23 cellular contexts compared by ENCODE assay signal in the genomic region with DNA sequence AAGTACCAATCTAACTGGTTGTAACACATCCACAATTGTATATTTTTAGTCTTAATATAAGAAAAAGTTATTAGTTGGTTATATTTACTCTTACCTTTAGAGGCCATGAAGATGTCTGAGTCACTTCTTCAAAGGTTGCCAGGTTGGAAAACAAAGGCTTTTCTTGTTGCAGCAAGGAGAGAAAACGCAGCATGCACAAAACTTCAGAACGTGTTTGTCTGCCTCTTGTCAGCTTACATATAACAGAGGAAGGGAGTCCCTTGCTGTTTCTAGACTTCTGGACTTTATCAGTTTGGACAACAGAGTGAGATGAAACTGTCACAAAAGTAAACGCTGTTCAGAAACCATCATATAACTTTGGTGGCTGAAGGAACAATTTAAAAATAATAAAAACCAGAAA. TPM values are rescaled to one million over a fixed set of nuclear protein-coding genes. Genes with fewer than 3 reads are reported as not detected.
DNase-seq lines count a peak whose midpoint lies in the region; FAIRE-seq and TF ChIP-seq lines count a peak whose summit lies in the region.
"Had no signal": no experiment of that assay in that cellular context is flagged by ENCODE, and none has a peak within 500 bp of the region (broad histone marks: within the 10 kb centered on the region; RNA-seq: fewer than 3 reads in every experiment).

A gene with protein sequence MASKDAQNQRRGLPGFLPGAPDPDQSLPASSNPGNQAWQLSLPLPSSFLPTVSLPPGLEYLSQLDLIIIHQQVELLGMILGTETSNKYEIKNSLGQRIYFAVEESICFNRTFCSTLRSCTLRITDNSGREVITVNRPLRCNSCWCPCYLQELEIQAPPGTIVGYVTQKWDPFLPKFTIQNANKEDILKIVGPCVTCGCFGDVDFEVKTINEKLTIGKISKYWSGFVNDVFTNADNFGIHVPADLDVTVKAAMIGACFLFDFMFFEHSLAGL (minus strand): TSS at position 241 of the 400 bp plus-strand sequence. CDS start 134 bp downstream, at position 107.

- no peaks in the 10 kb centered on the region for H3K27me3 ChIP-seq in mammary epithelial cell (ENCODE audit: insufficient read depth, low read length)
- H3K27me3 ChIP-seq in keratinocyte (ENCODE audit: control insufficient read depth, extremely low read depth, insufficient read depth, low read length), result no peaks in the 10 kb centered on the region
- H3K27me3 ChIP-seq: BLaER1 treated with 17β-estradiol and CSF1 and Interleukin-3, amounts not matched to agents 10 nM and 100 nM had no signal

- no peaks in the 10 kb centered on the region for H3K4me1 ChIP-seq in mammary epithelial cell (ENCODE audit: insufficient read depth, low read length)
- no peaks in the 10 kb centered on the region for H3K4me1 ChIP-seq in keratinocyte (ENCODE audit: control insufficient read depth, extremely low read depth, insufficient read depth, low read length)
- H3K4me1 ChIP-seq: A549; BLaER1 treated with 17β-estradiol and CSF1 and Interleukin-3, amounts not matched to agents 10 nM and 100 nM had no signal

- H3K36me3 ChIP-seq in mammary epithelial cell (ENCODE audit: insufficient read depth, low read length) (no peaks in the 10 kb centered on the region), keratinocyte (ENCODE audit: control insufficient read depth in 2 of 2, extremely low read depth in 1 of 2, insufficient read depth in 2 of 2, low read length in 2 of 2) (no peaks in the 10 kb centered on the region)
- H3K36me3 ChIP-seq: BLaER1 treated with 17β-estradiol and CSF1 and Interleukin-3, amounts not matched to agents 10 nM and 100 nM; HAP-1 had no signal

- intact Hi-C loops in Calu3 (cut with micrococcal nuclease; ENCODE audit: unreplicated experiment) (no loop called here), mammary epithelial cell (cut with micrococcal nuclease) (no loop called here)

- H4K20me1 ChIP-seq in mammary epithelial cell (ENCODE audit: insufficient read depth, low read length) (no peaks in the 10 kb centered on the region), keratinocyte (ENCODE audit: control insufficient read depth, extremely low read depth, insufficient read depth, low read length) (no peaks in the 10 kb centered on the region)
- H4K20me1 ChIP-seq: BLaER1 treated with 17β-estradiol and CSF1 and Interleukin-3, amounts not matched to agents 10 nM and 100 nM had no signal

- TF ChIP-seq CTCF in Calu3 (IDR thresholded peaks at IDR 0.05; ENCODE audit: unreplicated experiment) (no peak), mammary epithelial cell (conservative IDR thresholded peaks at IDR 0.05 in 1 of 2, IDR thresholded peaks at IDR 0.05 in 1 of 2; ENCODE audit: extremely low read depth in 1 of 2, insufficient read depth in 1 of 2, low read depth in 1 of 2, low read length in 2 of 2) (no peak), keratinocyte (optimal IDR thresholded peaks at IDR 0.05 in 1 of 3, IDR thresholded peaks at IDR 0.05 in 1 of 3, conservative IDR thresholded peaks at IDR 0.05 in 1 of 3; ENCODE audit: extremely low read depth in 1 of 3, insufficient read depth in 2 of 3, low read length in 3 of 3) (no peak)

- H2AFZ ChIP-seq in mammary epithelial cell (ENCODE audit: low read depth, low read length) (no peak within 1 kb of the TSS), keratinocyte (ENCODE audit: control insufficient read depth, low read length) (peak within 1 kb of the TSS; percentile 11)

- no peaks in the 10 kb centered on the region for H3K79me2 ChIP-seq in mammary epithelial cell (ENCODE audit: insufficient read depth, low read length)
- no peaks in the 10 kb centered on the region for H3K79me2 ChIP-seq in keratinocyte (ENCODE audit: control insufficient read depth, insufficient read depth, low read length)

- FAIRE-seq in keratinocyte (lab: Jason Lieb, UNC), result peak; percentile 86
- FAIRE-seq: D721Med had no signal

- H3K27me3 Mint-ChIP-seq in Calu3 (ENCODE audit: unreplicated experiment), result no peaks in the 10 kb centered on the region

- no peaks in the 10 kb centered on the region for H3K36me3 Mint-ChIP-seq in Calu3 (ENCODE audit: insufficient read depth, unreplicated experiment)
- H3K36me3 Mint-ChIP-seq: CD8-positive, alpha-beta T cell had no signal

- no peak within 1 kb of the TSS for H3K4me3 Mint-ChIP-seq in Calu3 (ENCODE audit: low read depth, unreplicated experiment)
- H3K4me3 Mint-ChIP-seq: CD8-positive, alpha-beta T cell had no signal

- CTCF ChIA-PET in Calu3 (lab: Charles Lee) (interaction anchor here (0.6 to 1.9 kb wide), 4 partner anchors 10 to 540 kb away, joined by 3 to 5 read pairs (median 4); no protein-coding TSS in a partner anchor), mammary epithelial cell (lab: Charles Lee; ENCODE audit: low non-redundant PET) (interaction anchor here (0.7 kb wide), 1 partner anchor 10 kb away, joined by 3 read pairs; no protein-coding TSS in a partner anchor)

- H3K9me3 ChIP-seq in mammary epithelial cell (replicated peaks; ENCODE audit: insufficient read depth, low read length), result no peaks in the 10 kb centered on the region
- no peaks in the 10 kb centered on the region for H3K9me3 ChIP-seq in keratinocyte (ENCODE audit: control insufficient read depth, low read depth, low read length)
- H3K9me3 ChIP-seq: A549; BLaER1 treated with 17β-estradiol and CSF1 and Interleukin-3, amounts not matched to agents 10 nM and 100 nM; HAP-1 had no signal

- H3K4me2 ChIP-seq in mammary epithelial cell (ENCODE audit: insufficient read depth, low read depth, low read length) (peak within 1 kb of the TSS; percentile 53), keratinocyte (ENCODE audit: control insufficient read depth, extremely low read depth, insufficient read depth, low read depth, low read length) (no peak within 1 kb of the TSS)
- H3K4me2 ChIP-seq: A549; BLaER1 treated with 17β-estradiol and CSF1 and Interleukin-3, amounts not matched to agents 10 nM and 100 nM had no signal

- dilution Hi-C loops in mammary epithelial cell (cut with HindIII; ENCODE audit: low sequenced_read_pairs) (no loop called here), keratinocyte (cut with MboI; ENCODE audit: extremely low pct_ligation_motif_present, low sequenced_read_pairs) (no loop called here)

- no peaks in the 10 kb centered on the region for H3K9me3 Mint-ChIP-seq in Calu3 (ENCODE audit: low read depth, unreplicated experiment)
- H3K9me3 Mint-ChIP-seq: CD8-positive, alpha-beta T cell had no signal

- in situ Hi-C loops in mammary epithelial cell (cut with MboI; ENCODE audit: low sequenced_read_pairs in 2 of 2), result no loop called here

- H3K27ac Mint-ChIP-seq in Calu3 (ENCODE audit: unreplicated experiment), result peak within 1 kb of the TSS; percentile 39
- H3K27ac Mint-ChIP-seq: CD8-positive, alpha-beta T cell had no signal

- DNase-seq in Calu3, result peak; percentile 51
- peak; percentile 20 for DNase-seq in HPDE6-E6E7 (ENCODE audit: extremely low spot score)
- DNase-seq in mammary epithelial cell, result peak; percentile 66
- no peak for DNase-seq in keratinocyte (ENCODE audit: low read depth, low spot score)
- no peak for DNase-seq in LoVo (ENCODE audit: low spot score)
- DNase-seq in activated CD8-positive, alpha-beta memory T cell treated with anti-CD3 and anti-CD28 coated beads, Interleukin-2, amount 50 U/mL, for 48 hours, result no peak
- no peak for DNase-seq in SKM-1 (lab: John Stamatoyannopoulos, UW; ENCODE audit: unreplicated experiment)
- DNase-seq: CD8-positive, alpha-beta T cell; DMS79 treated with DMSO at 0.1 percent for 48 hours; NCI-H1105; NCI-H1694; NCI-H2081 treated with DMSO at 0.1 percent for 48 hours; NCI-H510A treated with DMSO at 0.1 percent for 48 hours; NCI-H774; OCI-M1; SIG-M5 had no signal

- BruUV-seq in Calu3 (replicated peaks; lab: Mats Ljungman, UMichigan), result no TSS peak
- BruUV-seq in mammary epithelial cell (replicated peaks; lab: Mats Ljungman, UMichigan), result no TSS peak

- H3K4me1 Mint-ChIP-seq in Calu3 (ENCODE audit: low read depth, unreplicated experiment), result peaks cover 12% of the 10 kb centered on the region

- H3K4me3 ChIP-seq in mammary epithelial cell (replicated peaks in 1 of 3; ENCODE audit: insufficient read depth in 1 of 3, low read depth in 2 of 3, low read length in 3 of 3), result no peak within 1 kb of the TSS
- no peak within 1 kb of the TSS for H3K4me3 ChIP-seq in keratinocyte (ENCODE audit: control insufficient read depth in 2 of 3, extremely low read depth in 1 of 3, insufficient read depth in 2 of 3, low read depth in 1 of 3, low read length in 3 of 3)
- H3K4me3 ChIP-seq: A549; BLaER1 treated with 17β-estradiol and CSF1 and Interleukin-3, amounts not matched to agents 10 nM and 100 nM; HAP-1 had no signal

- H3K9me1 ChIP-seq in keratinocyte (ENCODE audit: control insufficient read depth, extremely low read depth, insufficient read depth, low read length), result no peaks in the 10 kb centered on the region

- H3K9ac ChIP-seq in mammary epithelial cell (ENCODE audit: insufficient read depth, low read length) (no peak within 1 kb of the TSS), keratinocyte (ENCODE audit: control insufficient read depth, extremely low read depth, insufficient read depth, low read length) (no peak within 1 kb of the TSS)
- H3K9ac ChIP-seq: BLaER1 treated with 17β-estradiol and CSF1 and Interleukin-3, amounts not matched to agents 10 nM and 100 nM had no signal

- WGBS in mammary epithelial cell (ENCODE audit: low coverage, missing lambda C conversion rate), result 38% methylated on average over 3 of the region's 3 CpGs

- H3K27ac ChIP-seq in mammary epithelial cell (ENCODE audit: insufficient read depth, low read depth, low read length) (no peak within 1 kb of the TSS), keratinocyte (ENCODE audit: control insufficient read depth, insufficient read depth, low read length) (no peak within 1 kb of the TSS)
- H3K27ac ChIP-seq: A549; BLaER1 treated with 17β-estradiol and CSF1 and Interleukin-3, amounts not matched to agents 10 nM and 100 nM; HL-60 had no signal

RNA-seq across cellular contexts. Expression of the gene that starts here (rescaled TPM):
- total RNA-seq in Calu3 (2022) (not detected in 2 replicates), mammary epithelial cell (not detected)
- polyA plus RNA-seq in mammary epithelial cell (not detected), keratinocyte (not detected in 3 replicates)
- polyA minus RNA-seq in mammary epithelial cell (not detected), keratinocyte (not detected in 3 replicates)
- not detected for polyA plus RNA-seq in keratinocyte (2011; ENCODE audit: low read depth)
- not detected in 2 replicates for polyA plus RNA-seq in keratinocyte (2011; cell fraction: cytosol; rRNA removed)
- polyA plus RNA-seq in keratinocyte (2011; cell fraction: nucleus; rRNA removed), result not detected in 2 replicates
- not detected in 2 replicates for polyA plus RNA-seq in keratinocyte (2012; ENCODE audit: low replicate concordance)
- not detected for polyA minus RNA-seq in keratinocyte (2011; cell fraction: cytosol; rRNA and poly(A)+ RNA removed)
- polyA minus RNA-seq in keratinocyte (2011; cell fraction: nucleus; rRNA and poly(A)+ RNA removed), result not detected in 2 replicates
- total RNA-seq: CD8-positive, alpha-beta T cell; LHCN-M2; RPMI7951 had no signal
- polyA plus RNA-seq: A549 had no signal

Comparison
In these comparisons a context has a peak if more than half of its experiments do, and no peak if none do; other contexts are left out.
1. Peak in DNase-seq in Calu3; RNA of the gene not detected or under 1 TPM.
2. Peak in DNase-seq and H3K4me2 ChIP-seq in mammary epithelial cell; RNA of the gene not detected or under 1 TPM.